10 cellular contexts compared by ENCODE assay signal in genomic region chr7:155515318-155515717, GRCh38. TPM values are rescaled to one million over a fixed set of nuclear protein-coding genes. Genes with fewer than 3 reads are reported as not detected.
"Had no signal": no experiment of that assay in that cellular context is flagged by ENCODE, and none has a peak within 500 bp of the region (broad histone marks: within the 10 kb centered on the region; RNA-seq: fewer than 3 reads in every experiment).

No MANE protein-coding gene starts in this region.

- H3K4me3 ChIP-seq: GM23248, HAP-1 had no signal

- H3K9me3 ChIP-seq: HAP-1 had no signal

- H3K27ac ChIP-seq: GM23248, HL-60 had no signal

- DNase-seq: GM23248, GOT3, H7, HFFc6 had no signal

- H3K4me3 Mint-ChIP-seq: HFFc6, IgD-negative memory B cell had no signal

- H3K9me3 Mint-ChIP-seq: HFFc6 had no signal

- H3K36me3 ChIP-seq: HAP-1 had no signal

- ATAC-seq: HCT116, HepG2 had no signal

- H3K27ac Mint-ChIP-seq: HFFc6, IgD-negative memory B cell had no signal

- H3K36me3 Mint-ChIP-seq: IgD-negative memory B cell had no signal

RNA-seq across cellular contexts. Expression of gene CNPY1, which starts 31.0 kb away (rescaled TPM):
- total RNA-seq: GM23248, HepG2, HFFc6, HT1080 had no signal

RNA-seq across cellular contexts. Expression of gene EN2, which starts 57.4 kb away (rescaled TPM):
- total RNA-seq: GM23248, H7, HepG2, HFFc6, HT1080 had no signal
